ENCODE assay signal across 1 cellular context in the genomic region with DNA sequence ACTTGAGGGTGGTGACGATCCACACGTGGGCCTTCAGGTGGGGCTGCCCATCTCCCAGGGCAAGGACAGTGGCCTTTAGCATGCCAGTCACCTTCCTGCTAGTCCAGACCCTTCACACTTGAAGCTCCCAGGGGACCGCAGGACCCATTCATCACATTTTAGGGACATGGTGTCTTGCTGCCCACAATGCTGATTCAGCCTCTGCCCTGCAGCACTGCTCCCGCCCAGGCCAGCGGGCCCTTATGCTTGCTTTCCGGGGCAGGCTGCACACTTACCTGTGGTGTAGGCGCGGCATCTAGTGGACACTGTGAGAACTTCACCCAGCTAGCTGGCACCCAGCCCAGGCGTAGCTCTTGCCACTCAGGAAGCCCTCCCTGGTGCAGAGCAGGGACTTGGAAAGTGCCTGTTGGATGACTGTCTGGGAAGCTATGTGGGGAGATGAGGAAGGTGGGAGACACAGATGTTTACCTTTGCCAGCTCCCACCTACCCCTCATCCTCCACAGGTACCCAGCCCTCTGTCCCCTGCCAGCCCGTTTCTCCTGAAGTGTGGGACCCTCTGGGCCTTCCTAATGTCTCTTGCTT.
TF ChIP-seq lines count a peak whose summit lies in the region.

No MANE protein-coding gene starts in this region.

TF ChIP-seq in HepG2, 621 proteins besides CTCF, POLR2A, EP300 and RAD21 (continued from another document and continues in another):
- TF ChIP-seq, protein P1, sequence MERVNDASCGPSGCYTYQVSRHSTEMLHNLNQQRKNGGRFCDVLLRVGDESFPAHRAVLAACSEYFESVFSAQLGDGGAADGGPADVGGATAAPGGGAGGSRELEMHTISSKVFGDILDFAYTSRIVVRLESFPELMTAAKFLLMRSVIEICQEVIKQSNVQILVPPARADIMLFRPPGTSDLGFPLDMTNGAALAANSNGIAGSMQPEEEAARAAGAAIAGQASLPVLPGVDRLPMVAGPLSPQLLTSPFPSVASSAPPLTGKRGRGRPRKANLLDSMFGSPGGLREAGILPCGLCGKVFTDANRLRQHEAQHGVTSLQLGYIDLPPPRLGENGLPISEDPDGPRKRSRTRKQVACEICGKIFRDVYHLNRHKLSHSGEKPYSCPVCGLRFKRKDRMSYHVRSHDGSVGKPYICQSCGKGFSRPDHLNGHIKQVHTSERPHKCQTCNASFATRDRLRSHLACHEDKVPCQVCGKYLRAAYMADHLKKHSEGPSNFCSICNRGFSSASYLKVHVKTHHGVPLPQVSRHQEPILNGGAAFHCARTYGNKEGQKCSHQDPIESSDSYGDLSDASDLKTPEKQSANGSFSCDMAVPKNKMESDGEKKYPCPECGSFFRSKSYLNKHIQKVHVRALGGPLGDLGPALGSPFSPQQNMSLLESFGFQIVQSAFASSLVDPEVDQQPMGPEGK (CRISPR knock-in tag; IDR thresholded peaks at IDR 0.05): peak; percentile 32; the same call in 1 of the 2 replicates
- TF ChIP-seq, protein P2, sequence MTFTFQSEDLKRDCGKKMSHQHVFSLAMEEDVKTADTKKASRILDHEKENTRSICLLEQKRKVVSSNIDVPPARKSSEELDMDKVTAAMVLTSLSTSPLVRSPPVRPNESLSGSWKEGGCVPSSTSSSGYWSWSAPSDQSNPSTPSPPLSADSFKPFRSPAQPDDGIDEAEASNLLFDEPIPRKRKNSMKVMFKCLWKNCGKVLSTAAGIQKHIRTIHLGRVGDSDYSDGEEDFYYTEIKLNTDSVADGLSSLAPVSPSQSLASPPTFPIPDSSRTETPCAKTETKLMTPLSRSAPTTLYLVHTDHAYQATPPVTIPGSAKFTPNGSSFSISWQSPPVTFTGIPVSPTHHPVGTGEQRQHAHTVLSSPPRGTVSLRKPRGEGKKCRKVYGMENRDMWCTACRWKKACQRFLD (CRISPR knock-in tag; IDR thresholded peaks at IDR 0.05; ENCODE audit: borderline replicate concordance): 0 out of 2 replicates have a peak, but pooled peaks have one; percentile 35
- TF ChIP-seq ZNF883 (CRISPR knock-in tag; IDR thresholded peaks at IDR 0.05; ENCODE audit: not compliant biosample characterization) (peak; percentile 82), SALL1 (CRISPR knock-in tag; IDR thresholded peaks at IDR 0.05) (peak; percentile 56; the same call in 1 of the 2 replicates), TSC22D2 (CRISPR knock-in tag; IDR thresholded peaks at IDR 0.05; ENCODE audit: borderline replicate concordance) (no peak; the same call in 1 of the 2 replicates), SYNCRIP (IDR thresholded peaks at IDR 0.05; ENCODE audit: insufficient read depth, low read depth, low read length) (no peak), SOX13 (IDR thresholded peaks at IDR 0.05) (no peak), SOX13 (CRISPR knock-in tag; conservative IDR thresholded peaks at IDR 0.05 in 1 of 2, IDR thresholded peaks at IDR 0.05 in 1 of 2) (0 out of 4 replicates have a peak, but pooled peaks of 1 of the 2 experiments have one; percentile 18), THAP11 (CRISPR knock-in tag; IDR thresholded peaks at IDR 0.05) (0 out of 2 replicates have a peak, but pooled peaks have one; percentile 32), TBX3 (IDR thresholded peaks at IDR 0.05; ENCODE audit: borderline replicate concordance) (no peak), PHF20 (CRISPR knock-in tag; IDR thresholded peaks at IDR 0.05) (no peak), GATAD2A (CRISPR knock-in tag; IDR thresholded peaks at IDR 0.05) (peak; percentile 30; the same call in 1 of the 2 replicates), ZNF556 (CRISPR knock-in tag; IDR thresholded peaks at IDR 0.05; ENCODE audit: borderline replicate concordance) (0 out of 2 replicates have a peak, but pooled peaks have one; percentile 22), NFKB2 (CRISPR knock-in tag; IDR thresholded peaks at IDR 0.05; ENCODE audit: borderline replicate concordance) (peak; percentile 43; the same call in 1 of the 2 replicates), ZNF124 (CRISPR knock-in tag; IDR thresholded peaks at IDR 0.05) (peak; percentile 69; the same call in 1 of the 2 replicates), MXD4 (CRISPR knock-in tag; IDR thresholded peaks at IDR 0.05) (0 out of 2 replicates have a peak, but pooled peaks have one; percentile 47), KDM5B (CRISPR knock-in tag; IDR thresholded peaks at IDR 0.05; ENCODE audit: borderline replicate concordance) (0 out of 2 replicates have a peak, but pooled peaks have one; percentile 44), HOXA3 (CRISPR knock-in tag; IDR thresholded peaks at IDR 0.05) (0 out of 2 replicates have a peak, but pooled peaks have one; percentile 23), KDM3A (CRISPR knock-in tag; IDR thresholded peaks at IDR 0.05; ENCODE audit: low read depth) (peak; percentile 60; the same call in 1 of the 2 replicates), HCFC1 (IDR thresholded peaks at IDR 0.05; ENCODE audit: low read depth, low read length) (no peak), ZSCAN29 (CRISPR knock-in tag; conservative IDR thresholded peaks at IDR 0.05) (0 out of 2 replicates have a peak, but pooled peaks have one; percentile 32), CCDC6 (CRISPR knock-in tag; IDR thresholded peaks at IDR 0.05) (no peak), ZNF747 (CRISPR knock-in tag; IDR thresholded peaks at IDR 0.05; ENCODE audit: borderline replicate concordance) (0 out of 2 replicates have a peak, but pooled peaks have one; percentile 44), ZSCAN20 (CRISPR knock-in tag; IDR thresholded peaks at IDR 0.05; ENCODE audit: borderline replicate concordance) (no peak), REPIN1 (CRISPR knock-in tag; IDR thresholded peaks at IDR 0.05; ENCODE audit: borderline replicate concordance, low read depth) (no peak), KDM4B (CRISPR knock-in tag; IDR thresholded peaks at IDR 0.05) (0 out of 2 replicates have a peak, but pooled peaks have one; percentile 26)
- TF ChIP-seq, protein P3, sequence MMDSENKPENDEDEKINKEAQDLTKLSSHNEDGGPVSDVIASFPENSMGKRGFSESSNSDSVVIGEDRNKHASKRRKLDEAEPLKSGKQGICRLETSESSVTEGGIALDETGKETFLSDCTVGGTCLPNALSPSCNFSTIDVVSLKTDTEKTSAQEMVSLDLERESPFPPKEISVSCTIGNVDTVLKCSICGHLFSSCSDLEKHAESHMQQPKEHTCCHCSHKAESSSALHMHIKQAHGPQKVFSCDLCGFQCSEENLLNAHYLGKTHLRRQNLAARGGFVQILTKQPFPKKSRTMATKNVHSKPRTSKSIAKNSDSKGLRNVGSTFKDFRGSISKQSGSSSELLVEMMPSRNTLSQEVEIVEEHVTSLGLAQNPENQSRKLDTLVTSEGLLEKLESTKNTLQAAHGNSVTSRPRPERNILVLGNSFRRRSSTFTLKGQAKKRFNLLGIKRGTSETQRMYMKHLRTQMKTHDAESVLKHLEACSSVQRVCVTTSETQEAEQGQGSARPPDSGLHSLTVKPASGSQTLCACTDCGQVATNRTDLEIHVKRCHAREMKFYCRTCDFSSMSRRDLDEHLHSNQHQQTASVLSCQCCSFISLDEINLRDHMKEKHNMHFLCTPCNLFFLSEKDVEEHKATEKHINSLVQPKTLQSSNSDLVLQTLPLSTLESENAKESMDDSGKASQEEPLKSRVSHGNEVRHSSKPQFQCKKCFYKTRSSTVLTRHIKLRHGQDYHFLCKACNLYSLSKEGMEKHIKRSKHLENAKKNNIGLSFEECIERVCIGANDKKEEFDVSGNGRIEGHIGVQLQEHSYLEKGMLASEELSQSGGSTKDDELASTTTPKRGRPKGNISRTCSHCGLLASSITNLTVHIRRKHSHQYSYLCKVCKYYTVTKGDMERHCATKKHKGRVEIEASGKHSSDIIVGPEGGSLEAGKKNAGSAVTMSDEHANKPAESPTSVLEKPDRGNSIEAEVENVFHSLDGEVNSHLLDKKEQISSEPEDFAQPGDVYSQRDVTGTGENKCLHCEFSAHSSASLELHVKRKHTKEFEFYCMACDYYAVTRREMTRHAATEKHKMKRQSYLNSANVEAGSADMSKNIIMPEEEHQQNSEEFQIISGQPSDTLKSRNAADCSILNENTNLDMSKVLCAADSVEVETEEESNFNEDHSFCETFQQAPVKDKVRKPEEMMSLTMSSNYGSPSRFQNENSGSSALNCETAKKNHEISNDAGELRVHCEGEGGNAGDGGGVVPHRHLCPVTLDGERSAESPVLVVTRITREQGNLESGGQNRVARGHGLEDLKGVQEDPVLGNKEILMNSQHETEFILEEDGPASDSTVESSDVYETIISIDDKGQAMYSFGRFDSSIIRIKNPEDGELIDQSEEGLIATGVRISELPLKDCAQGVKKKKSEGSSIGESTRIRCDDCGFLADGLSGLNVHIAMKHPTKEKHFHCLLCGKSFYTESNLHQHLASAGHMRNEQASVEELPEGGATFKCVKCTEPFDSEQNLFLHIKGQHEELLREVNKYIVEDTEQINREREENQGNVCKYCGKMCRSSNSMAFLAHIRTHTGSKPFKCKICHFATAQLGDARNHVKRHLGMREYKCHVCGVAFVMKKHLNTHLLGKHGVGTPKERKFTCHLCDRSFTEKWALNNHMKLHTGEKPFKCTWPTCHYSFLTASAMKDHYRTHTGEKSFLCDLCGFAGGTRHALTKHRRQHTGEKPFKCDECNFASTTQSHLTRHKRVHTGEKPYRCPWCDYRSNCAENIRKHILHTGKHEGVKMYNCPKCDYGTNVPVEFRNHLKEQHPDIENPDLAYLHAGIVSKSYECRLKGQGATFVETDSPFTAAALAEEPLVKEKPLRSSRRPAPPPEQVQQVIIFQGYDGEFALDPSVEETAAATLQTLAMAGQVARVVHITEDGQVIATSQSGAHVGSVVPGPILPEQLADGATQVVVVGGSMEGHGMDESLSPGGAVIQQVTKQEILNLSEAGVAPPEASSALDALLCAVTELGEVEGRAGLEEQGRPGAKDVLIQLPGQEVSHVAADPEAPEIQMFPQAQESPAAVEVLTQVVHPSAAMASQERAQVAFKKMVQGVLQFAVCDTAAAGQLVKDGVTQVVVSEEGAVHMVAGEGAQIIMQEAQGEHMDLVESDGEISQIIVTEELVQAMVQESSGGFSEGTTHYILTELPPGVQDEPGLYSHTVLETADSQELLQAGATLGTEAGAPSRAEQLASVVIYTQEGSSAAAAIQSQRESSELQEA (CRISPR knock-in tag; IDR thresholded peaks at IDR 0.05; ENCODE audit: not compliant biosample characterization): peak; percentile 36
- TF ChIP-seq, protein P4, sequence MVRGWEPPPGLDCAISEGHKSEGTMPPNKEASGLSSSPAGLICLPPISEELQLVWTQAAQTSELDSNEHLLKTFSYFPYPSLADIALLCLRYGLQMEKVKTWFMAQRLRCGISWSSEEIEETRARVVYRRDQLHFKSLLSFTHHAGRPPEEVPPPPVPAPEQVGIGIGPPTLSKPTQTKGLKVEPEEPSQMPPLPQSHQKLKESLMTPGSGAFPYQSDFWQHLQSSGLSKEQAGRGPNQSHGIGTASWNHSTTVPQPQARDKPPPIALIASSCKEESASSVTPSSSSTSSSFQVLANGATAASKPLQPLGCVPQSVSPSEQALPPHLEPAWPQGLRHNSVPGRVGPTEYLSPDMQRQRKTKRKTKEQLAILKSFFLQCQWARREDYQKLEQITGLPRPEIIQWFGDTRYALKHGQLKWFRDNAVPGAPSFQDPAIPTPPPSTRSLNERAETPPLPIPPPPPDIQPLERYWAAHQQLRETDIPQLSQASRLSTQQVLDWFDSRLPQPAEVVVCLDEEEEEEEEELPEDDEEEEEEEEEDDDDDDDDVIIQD (CRISPR knock-in tag; IDR thresholded peaks at IDR 0.05; ENCODE audit: low read depth): no peak
- TF ChIP-seq, protein P5, sequence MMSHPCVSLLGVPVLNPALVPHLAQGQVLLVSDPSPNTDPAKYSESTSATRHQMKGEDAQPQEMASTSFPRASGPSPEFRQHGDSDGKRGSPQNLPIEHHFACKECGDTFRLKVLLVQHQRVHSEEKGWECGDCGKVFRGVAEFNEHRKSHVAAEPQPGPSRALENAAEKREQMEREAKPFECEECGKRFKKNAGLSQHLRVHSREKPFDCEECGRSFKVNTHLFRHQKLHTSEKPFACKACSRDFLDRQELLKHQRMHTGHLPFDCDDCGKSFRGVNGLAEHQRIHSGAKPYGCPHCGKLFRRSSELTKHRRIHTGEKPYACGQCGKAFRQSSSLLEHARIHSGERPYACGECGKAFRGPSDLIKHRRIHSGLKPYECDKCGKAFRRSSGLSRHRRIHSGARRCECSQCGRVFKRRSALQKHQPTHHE (CRISPR knock-in tag; IDR thresholded peaks at IDR 0.05; ENCODE audit: borderline replicate concordance): no peak
- TF ChIP-seq, protein P6, sequence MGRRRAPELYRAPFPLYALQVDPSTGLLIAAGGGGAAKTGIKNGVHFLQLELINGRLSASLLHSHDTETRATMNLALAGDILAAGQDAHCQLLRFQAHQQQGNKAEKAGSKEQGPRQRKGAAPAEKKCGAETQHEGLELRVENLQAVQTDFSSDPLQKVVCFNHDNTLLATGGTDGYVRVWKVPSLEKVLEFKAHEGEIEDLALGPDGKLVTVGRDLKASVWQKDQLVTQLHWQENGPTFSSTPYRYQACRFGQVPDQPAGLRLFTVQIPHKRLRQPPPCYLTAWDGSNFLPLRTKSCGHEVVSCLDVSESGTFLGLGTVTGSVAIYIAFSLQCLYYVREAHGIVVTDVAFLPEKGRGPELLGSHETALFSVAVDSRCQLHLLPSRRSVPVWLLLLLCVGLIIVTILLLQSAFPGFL (CRISPR knock-in tag; IDR thresholded peaks at IDR 0.05): no peak
- TF ChIP-seq, protein P7, sequence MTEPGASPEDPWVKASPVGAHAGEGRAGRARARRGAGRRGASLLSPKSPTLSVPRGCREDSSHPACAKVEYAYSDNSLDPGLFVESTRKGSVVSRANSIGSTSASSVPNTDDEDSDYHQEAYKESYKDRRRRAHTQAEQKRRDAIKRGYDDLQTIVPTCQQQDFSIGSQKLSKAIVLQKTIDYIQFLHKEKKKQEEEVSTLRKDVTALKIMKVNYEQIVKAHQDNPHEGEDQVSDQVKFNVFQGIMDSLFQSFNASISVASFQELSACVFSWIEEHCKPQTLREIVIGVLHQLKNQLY (CRISPR knock-in tag; IDR thresholded peaks at IDR 0.05): 0 out of 2 replicates have a peak, but pooled peaks have one; percentile 30
- TF ChIP-seq, protein P8, sequence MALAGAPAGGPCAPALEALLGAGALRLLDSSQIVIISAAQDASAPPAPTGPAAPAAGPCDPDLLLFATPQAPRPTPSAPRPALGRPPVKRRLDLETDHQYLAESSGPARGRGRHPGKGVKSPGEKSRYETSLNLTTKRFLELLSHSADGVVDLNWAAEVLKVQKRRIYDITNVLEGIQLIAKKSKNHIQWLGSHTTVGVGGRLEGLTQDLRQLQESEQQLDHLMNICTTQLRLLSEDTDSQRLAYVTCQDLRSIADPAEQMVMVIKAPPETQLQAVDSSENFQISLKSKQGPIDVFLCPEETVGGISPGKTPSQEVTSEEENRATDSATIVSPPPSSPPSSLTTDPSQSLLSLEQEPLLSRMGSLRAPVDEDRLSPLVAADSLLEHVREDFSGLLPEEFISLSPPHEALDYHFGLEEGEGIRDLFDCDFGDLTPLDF (CRISPR knock-in tag; IDR thresholded peaks at IDR 0.05): 0 out of 2 replicates have a peak, but pooled peaks have one; percentile 31
